Comparison of ENCODE assay signal across 10 cellular contexts in genomic region chr2:231701456-231702373, GRCh38. TPM values are rescaled to one million over a fixed set of nuclear protein-coding genes. Genes with fewer than 3 reads are reported as not detected.
DNase-seq lines count a peak whose midpoint lies in the region; ATAC-seq and TF ChIP-seq lines count a peak whose summit lies in the region.
"Had no signal": no experiment of that assay in that cellular context is flagged by ENCODE, and none has a peak within 500 bp of the region (broad histone marks: within the 10 kb centered on the region; RNA-seq: fewer than 3 reads in every experiment).

No MANE protein-coding gene starts in this region.

- no peak overlapping the region for H3K4me3 Mint-ChIP-seq in activated T-cell treated with anti-CD3 and anti-CD28 coated beads, Interleukin-2, amount 50 U/mL, for 72 hours

- H3K36me3 ChIP-seq in PC-3 (ENCODE audit: low read depth, low read length) = no peaks in the 10 kb centered on the region

- H3K27ac ChIP-seq in PC-3 (ENCODE audit: low read length) = no peak overlapping the region
- H3K27ac ChIP-seq: spleen had no signal

- peaks cover 15% of the 10 kb centered on the region for H3K79me2 ChIP-seq in PC-3 (ENCODE audit: low read length)

- peaks cover 18% of the 10 kb centered on the region for H3K4me1 Mint-ChIP-seq in activated T-cell treated with anti-CD3 and anti-CD28 coated beads, Interleukin-2, amount 50 U/mL, for 72 hours (ENCODE audit: low read depth)

- DNase-seq in HT1080 (ENCODE audit: low read depth) = peak; percentile 34
- DNase-seq in PC-3 = no peak
- DNase-seq in fibroblast of villous mesenchyme (ENCODE audit: low read depth) = peak; percentile 84
- DNase-seq in renal cortical epithelial cell (ENCODE audit: low read depth) = peak; percentile 87
- no peak for DNase-seq in NCI-H748 (lab: John Stamatoyannopoulos, UW; ENCODE audit: unreplicated experiment)
- DNase-seq in activated T-cell treated with anti-CD3 and anti-CD28 coated beads, Interleukin-2, amount 50 U/mL, for 72 hours = no peak
- no peak for DNase-seq in stimulated activated naive CD8-positive, alpha-beta T cell treated with anti-CD3 and anti-CD28 coated beads, Interleukin-15, Interleukin-2, amounts not matched to agents 100 U/mL and 50 U/mL, for 24 hours
- DNase-seq: NCI-H748 treated with DMSO at 0.1 percent for 48 hours, spleen had no signal

- H3K27me3 ChIP-seq in PC-3 (ENCODE audit: low read length) = no peaks in the 10 kb centered on the region
- H3K27me3 ChIP-seq: spleen had no signal

- intact Hi-C loops in PC-3 (cut with micrococcal nuclease) = no loop called here

- no TSS peak for BruUV-seq in PC-3 (replicated peaks; lab: Mats Ljungman, UMichigan)

- no peak overlapping the region for H2AFZ ChIP-seq in PC-3 (ENCODE audit: low read length)

- no peak overlapping the region for H3K4me2 ChIP-seq in PC-3 (ENCODE audit: low read length)

- no peaks in the 10 kb centered on the region for H3K27me3 Mint-ChIP-seq in activated T-cell treated with anti-CD3 and anti-CD28 coated beads, Interleukin-2, amount 50 U/mL, for 72 hours (ENCODE audit: low read depth)

- no peak overlapping the region for H3K27ac Mint-ChIP-seq in activated T-cell treated with anti-CD3 and anti-CD28 coated beads, Interleukin-2, amount 50 U/mL, for 72 hours

- CTCF ChIA-PET in PC-3 (lab: Charles Lee) = no interaction called here

- no peaks in the 10 kb centered on the region for H3F3A ChIP-seq in PC-3 (ENCODE audit: low read length, unreplicated experiment)

- H3K4me3 ChIP-seq in PC-3 (ENCODE audit: low read length) (no peak overlapping the region), fibroblast of villous mesenchyme (ENCODE audit: low read depth, low read length) (no peak overlapping the region)
- H3K4me3 ChIP-seq: spleen had no signal

- H3K9ac ChIP-seq in PC-3 (ENCODE audit: low read length) = no peak overlapping the region

- H3K36me3 Mint-ChIP-seq in activated T-cell treated with anti-CD3 and anti-CD28 coated beads, Interleukin-2, amount 50 U/mL, for 72 hours (ENCODE audit: insufficient read depth in 2 of 2) = peaks cover 0 to 4% of the 10 kb centered on the region in 2 donors

- POLR2A ChIA-PET in PC-3 (lab: Charles Lee; ENCODE audit: unreplicated experiment) = no interaction called here

- H3K4me1 ChIP-seq in PC-3 (ENCODE audit: insufficient read depth, low read length) = peaks cover 6% of the 10 kb centered on the region; the same call in 1 of the 2 replicates

- TF ChIP-seq CTCF in PC-3 (conservative IDR thresholded peaks at IDR 0.05; ENCODE audit: low read depth, low read length) = no peak
- no peak for TF ChIP-seq CTCF in fibroblast of villous mesenchyme (IDR thresholded peaks at IDR 0.05; ENCODE audit: insufficient read depth, low read depth, low read length)

- no peaks in the 10 kb centered on the region for H3K9me3 ChIP-seq in PC-3 (ENCODE audit: low read length)
- H3K9me3 ChIP-seq: spleen had no signal

- ATAC-seq in PC-3 = peak; percentile 16; the same call in 1 of the 2 replicates
- ATAC-seq in activated T-cell treated with anti-CD3 and anti-CD28 coated beads, Interleukin-2, amount 50 U/mL, for 72 hours (replicated peaks in 1 of 2) = no peak
- no peak for ATAC-seq in GM21526 (IDR thresholded peaks at IDR 0.05; ENCODE audit: low FRiP score, unreplicated experiment)
- no peak for ATAC-seq in stimulated activated naive CD8-positive, alpha-beta T cell treated with anti-CD3 and anti-CD28 coated beads, Interleukin-15, Interleukin-2, amounts not matched to agents 100 U/mL and 50 U/mL, for 24 hours

- no peaks in the 10 kb centered on the region for H3K9me3 Mint-ChIP-seq in activated T-cell treated with anti-CD3 and anti-CD28 coated beads, Interleukin-2, amount 50 U/mL, for 72 hours

- H3K9me2 ChIP-seq in PC-3 (replicated peaks; ENCODE audit: low read length) = no peaks in the 10 kb centered on the region

- H4K20me1 ChIP-seq in PC-3 (ENCODE audit: low read length) = no peaks in the 10 kb centered on the region

RNA-seq across cellular contexts. Expression of gene PTMA, which starts 6.6 kb away (rescaled TPM):
- total RNA-seq in HT1080 (2014; rRNA removed; shearing (Covaris generic)) = 1,647 and 2,130 TPM in 2 replicates
- 1,527 and 1,813 TPM in 2 replicates for polyA plus RNA-seq in HT1080 (2015; cell fraction: cytosol; rRNA removed)
- 809 and 884 TPM in 2 replicates for polyA plus RNA-seq in HT1080 (2015; cell fraction: nucleus; rRNA removed)
- total RNA-seq in PC-3 (2014; rRNA removed) (1,625 and 2,032 TPM in 2 replicates), fibroblast of villous mesenchyme (598 and 694 TPM in 2 replicates), renal cortical epithelial cell (594 and 977 TPM in 2 replicates)
- 1,000 to 10,000 TPM; 1,057 to 1,154 TPM for total RNA-seq in activated T-cell treated with anti-CD3 and anti-CD28 coated beads, Interleukin-2, amount 50 U/mL, for 72 hours

Comparison
In these comparisons a context has a peak if more than half of its experiments do, and no peak if none do; other contexts are left out.
1. DNase-seq: peak in HT1080 (single experiment), fibroblast of villous mesenchyme (single experiment) and renal cortical epithelial cell (single experiment); none in PC-3 (single experiment), NCI-H748 (single experiment), activated T-cell treated with anti-CD3 and anti-CD28 coated beads, Interleukin-2, amount 50 U/mL, for 72 hours (0 of 2) and stimulated activated naive CD8-positive, alpha-beta T cell treated with anti-CD3 and anti-CD28 coated beads, Interleukin-15, Interleukin-2, amounts not matched to agents 100 U/mL and 50 U/mL, for 24 hours (single experiment).